ENCODE assay signal across 9 cellular contexts in genomic region chr6:135002229-135002844, GRCh38. TPM values are rescaled to one million over a fixed set of nuclear protein-coding genes. Genes with fewer than 3 reads are reported as not detected.
A peak's percentile ranks its signal among the peaks of the same experiment; 100 is the strongest.
DNase-seq lines count a peak whose midpoint lies in the region; ATAC-seq and TF ChIP-seq lines count a peak whose summit lies in the region.
"Had no signal": no experiment of that assay in that cellular context is flagged by ENCODE, and none has a peak within 500 bp of the region (broad histone marks: within the 10 kb centered on the region; RNA-seq: fewer than 3 reads in every experiment).

No MANE protein-coding gene starts in this region.

- no peak overlapping the region for H3K4me2 ChIP-seq in osteoblast (ENCODE audit: insufficient read depth, low read length)

- no peaks in the 10 kb centered on the region for H3K4me1 ChIP-seq in osteoblast (ENCODE audit: insufficient read depth, low read length)

- peak; percentile 15 for DNase-seq in G401 (ENCODE audit: low spot score)
- peak; percentile 11 to 57 for DNase-seq in Kasumi-1 (lab: John Stamatoyannopoulos, UW)
- no peak for DNase-seq in chondrocyte (ENCODE audit: low spot score)
- no peak for DNase-seq in osteoblast (ENCODE audit: insufficient read length, low spot score, missing footprints)
- DNase-seq in nucleus accumbens (lab: John Stamatoyannopoulos, UW) = no peak
- no peak for DNase-seq in globus pallidus (ENCODE audit: low spot score)
- DNase-seq: NCI-H187 treated with DMSO at 0.1 percent for 48 hours had no signal

- H3K4me3 ChIP-seq in osteoblast (ENCODE audit: insufficient read depth, low read length) = no peak overlapping the region

- no peaks in the 10 kb centered on the region for H3K27me3 Mint-ChIP-seq in chondrocyte (ENCODE audit: low read depth)

- H3K36me3 Mint-ChIP-seq in chondrocyte (ENCODE audit: low read depth) = peaks cover 3% of the 10 kb centered on the region

- H3K27ac ChIP-seq in osteoblast (ENCODE audit: low read depth, low read length) = no peak overlapping the region

- no peaks in the 10 kb centered on the region for H3K9me3 ChIP-seq in osteoblast (ENCODE audit: low read depth, low read length)

- ATAC-seq in HG03097 (IDR thresholded peaks at IDR 0.05; ENCODE audit: low FRiP score, unreplicated experiment) (no peak), HG03460 (IDR thresholded peaks at IDR 0.05; ENCODE audit: unreplicated experiment) (no peak)

- H2AFZ ChIP-seq in osteoblast (ENCODE audit: low read length) = no peak overlapping the region

- H3K4me3 Mint-ChIP-seq in chondrocyte (ENCODE audit: unreplicated experiment) = no peak overlapping the region

- no peak overlapping the region for H3K27ac Mint-ChIP-seq in chondrocyte (ENCODE audit: unreplicated experiment)

- H3K4me1 Mint-ChIP-seq in chondrocyte (ENCODE audit: low read depth) = no peaks in the 10 kb centered on the region

- in situ Hi-C loops in G401 (cut with HindIII; ENCODE audit: low sequenced_read_pairs) = no loop called here

- H4K20me1 ChIP-seq in osteoblast (ENCODE audit: insufficient read depth, low read length) = no peaks in the 10 kb centered on the region

- H3K79me2 ChIP-seq in osteoblast (ENCODE audit: insufficient read depth, low read length) = no peaks in the 10 kb centered on the region

- no peaks in the 10 kb centered on the region for H3K27me3 ChIP-seq in osteoblast (ENCODE audit: insufficient read depth, low read length)

- peaks cover under 1% of the 10 kb centered on the region for H3K36me3 ChIP-seq in osteoblast (ENCODE audit: insufficient read depth, low read length)

- H3K9me3 Mint-ChIP-seq in chondrocyte (ENCODE audit: low read depth) = no peaks in the 10 kb centered on the region

- TF ChIP-seq CTCF in chondrocyte (IDR thresholded peaks at IDR 0.05) (peak; percentile 86), osteoblast (IDR thresholded peaks at IDR 0.05; ENCODE audit: extremely low read depth, low read depth, low read length) (peak; percentile 69)

RNA-seq across cellular contexts. Expression of gene HBS1L, which starts 52.3 kb away (rescaled TPM):
- total RNA-seq in G401 (2014; rRNA removed; shearing (Covaris generic)) = 104 and 137 TPM in 2 replicates
- total RNA-seq in chondrocyte (69.3 to 72.8 TPM (median 70.4 TPM) in 3 replicates), osteoblast (86.9 and 94.8 TPM in 2 replicates)

RNA-seq across cellular contexts. Expression of gene ALDH8A1, which starts 52.4 kb away (rescaled TPM):
- total RNA-seq in G401 (2014; rRNA removed; shearing (Covaris generic)) = 0.10 TPM in 1 of 2 replicates, not detected in the other
- total RNA-seq in chondrocyte (0.18 to 0.40 TPM (median 0.39 TPM) in 3 replicates), osteoblast (under 0.01 and 0.29 TPM in 2 replicates)

Comparison
In these comparisons a context has a peak if more than half of its experiments do, and no peak if none do; other contexts are left out.
1. DNase-seq: peak in G401 (single experiment) and Kasumi-1 (2 of 2); none in chondrocyte (single experiment), osteoblast (single experiment), nucleus accumbens (0 of 56) and globus pallidus (single experiment).